In genomic region chr10:88232029-88232895, GRCh38 we compare ENCODE assay signal across 12 cellular contexts.
DNase-seq lines count a peak whose midpoint lies in the region; ATAC-seq and TF ChIP-seq lines count a peak whose summit lies in the region.
"Had no signal": no experiment of that assay in that cellular context is flagged by ENCODE, and none has a peak within 500 bp of the region (broad histone marks: within the 10 kb centered on the region; RNA-seq: fewer than 3 reads in every experiment).

No MANE protein-coding gene starts in this region.

- TF ChIP-seq CTCF in breast epithelium (IDR thresholded peaks at IDR 0.05) (no peak), lower leg skin (IDR thresholded peaks at IDR 0.05) (no peak), thyroid gland (IDR thresholded peaks at IDR 0.05) (no peak), WTC11 (IDR thresholded peaks at IDR 0.05) (no peak)

- no peaks in the 10 kb centered on the region for H3K9me3 ChIP-seq in breast epithelium
- H3K9me3 ChIP-seq in thyroid gland: no peaks in the 10 kb centered on the region

- intact Hi-C loops in breast epithelium (cut with DNase I; ENCODE audit: low total_unique reads) (no loop called here), lower leg skin (cut with DNase I; ENCODE audit: low total_unique reads) (no loop called here), thyroid gland (cut with DNase I) (no loop called here)

- H3K36me3 ChIP-seq in breast epithelium (no peaks in the 10 kb centered on the region), thyroid gland (no peaks in the 10 kb centered on the region)

- CTCF ChIA-PET in WTC11 (lab: Charles Lee): no interaction called here

- H3K27ac ChIP-seq in breast epithelium: peak overlapping the region; percentile 51 to 80
- peak overlapping the region; percentile 1 to 34 (median 18) for H3K27ac ChIP-seq in thyroid gland
- H3K27ac ChIP-seq: KMS-11, VCaP had no signal

- no peaks in the 10 kb centered on the region for H3K36me3 Mint-ChIP-seq in WTC11

- H3K4me1 ChIP-seq in breast epithelium: no peaks in the 10 kb centered on the region
- H3K4me1 ChIP-seq in thyroid gland: peaks cover 42 to 46% of the 10 kb centered on the region in 2 donors

- in situ Hi-C loops in KBM-7 (cut with MboI; ENCODE audit: low pct_unique_long_range_greater_than_20kb, low sequenced_read_pairs): no loop called here

- no peaks in the 10 kb centered on the region for H3K27me3 Mint-ChIP-seq in WTC11 (ENCODE audit: low read depth)
- H3K27me3 Mint-ChIP-seq: stimulated activated naive B cell treated with anti-CD40 and anti-IgM and Interleukin-4, amounts not matched to agents 10 μg/mL and 1 μg/mL and 100 μg/mL, for 72 hours had no signal

- POLR2A ChIA-PET in WTC11 (lab: Charles Lee): no interaction called here

- H3K27me3 ChIP-seq in breast epithelium (no peaks in the 10 kb centered on the region), thyroid gland (no peaks in the 10 kb centered on the region)

- TF ChIP-seq POLR2A in breast epithelium (IDR thresholded peaks at IDR 0.05): no peak
- TF ChIP-seq POLR2A in lower leg skin (IDR thresholded peaks at IDR 0.05): no peak
- no peak for TF ChIP-seq POLR2A in thyroid gland (IDR thresholded peaks at IDR 0.05)

- DNase-seq in KBM-7 (peak; percentile 11), breast epithelium (ENCODE audit: low spot score in 2 of 2) (peak in 1 of 2 donors; percentile 43), lower leg skin (ENCODE audit: low spot score in 2 of 2) (peak; percentile 56 to 86), thyroid gland (peak; percentile 72), WTC11 (ENCODE audit: low spot score) (no peak), COLO829 (ENCODE audit: low spot score) (no peak), mesenteric fat pad (ENCODE audit: low spot score) (no peak), NCI-H524 treated with DMSO at 0.1 percent for 48 hours (lab: John Stamatoyannopoulos, UW) (no peak)
- DNase-seq: stimulated activated CD4-positive, alpha-beta T cell treated with anti-CD3 and anti-CD28 coated beads, Interleukin-1b, Interleukin-23, amount 100 ng/mL, for 48 hours; stimulated activated naive B cell treated with anti-CD40 and anti-IgM and Interleukin-4, amounts not matched to agents 10 μg/mL and 1 μg/mL and 100 μg/mL, for 72 hours had no signal

- peaks cover 8% of the 10 kb centered on the region for H3K4me1 Mint-ChIP-seq in WTC11

- H3K4me3 ChIP-seq in breast epithelium (no peak overlapping the region), lower leg skin (ENCODE audit: low read depth, poor library complexity, severe bottlenecking) (no peak overlapping the region), thyroid gland (replicated peaks in 1 of 3) (no peak overlapping the region)

- H3K4me3 Mint-ChIP-seq in WTC11: no peak overlapping the region
- H3K4me3 Mint-ChIP-seq: stimulated activated naive B cell treated with anti-CD40 and anti-IgM and Interleukin-4, amounts not matched to agents 10 μg/mL and 1 μg/mL and 100 μg/mL, for 72 hours had no signal

- no peak overlapping the region for H3K27ac Mint-ChIP-seq in WTC11
- H3K27ac Mint-ChIP-seq: stimulated activated naive B cell treated with anti-CD40 and anti-IgM and Interleukin-4, amounts not matched to agents 10 μg/mL and 1 μg/mL and 100 μg/mL, for 72 hours had no signal

- WGBS in lower leg skin, 2 donors: 44 to 47% methylated on average over 5 of the region's 5 CpGs
- 42 to 44% methylated on average over 5 of the region's 5 CpGs for WGBS in thyroid gland, 2 donors

- peaks cover 9% of the 10 kb centered on the region for H3K9me3 Mint-ChIP-seq in WTC11

- ATAC-seq in WTC11: no peak

TF ChIP-seq in WTC11, 78 proteins besides CTCF, POLR2A, EP300 and RAD21:
- TF ChIP-seq ZNF232 (CRISPR knock-in tag; IDR thresholded peaks at IDR 0.05) (no peak), ZNF281 (CRISPR knock-in tag; IDR thresholded peaks at IDR 0.05) (no peak), ERG (CRISPR knock-in tag; IDR thresholded peaks at IDR 0.05) (no peak), ATF3 (CRISPR knock-in tag; conservative IDR thresholded peaks at IDR 0.05) (no peak), ATF2 (CRISPR knock-in tag; IDR thresholded peaks at IDR 0.05; ENCODE audit: borderline replicate concordance, low read depth) (no peak), NR3C1 (CRISPR knock-in tag; conservative IDR thresholded peaks at IDR 0.05; ENCODE audit: low read depth) (no peak), MAX (CRISPR knock-in tag; IDR thresholded peaks at IDR 0.05) (no peak), PRRX2 (CRISPR knock-in tag; IDR thresholded peaks at IDR 0.05) (no peak), ESRRA (CRISPR knock-in tag; IDR thresholded peaks at IDR 0.05; ENCODE audit: borderline replicate concordance) (no peak), RELA (CRISPR knock-in tag; IDR thresholded peaks at IDR 0.05; ENCODE audit: borderline replicate concordance) (no peak)

Comparison
In these comparisons a context has a peak if more than half of its experiments do, and no peak if none do; other contexts are left out.
1. DNase-seq: peak in KBM-7 (single experiment), lower leg skin (2 of 2) and thyroid gland (2 of 2); none in WTC11 (single experiment), COLO829 (single experiment), mesenteric fat pad (single experiment) and NCI-H524 treated with DMSO at 0.1 percent for 48 hours (single experiment).